Comparison of ENCODE assay signal across 10 cellular contexts in the genomic region with DNA sequence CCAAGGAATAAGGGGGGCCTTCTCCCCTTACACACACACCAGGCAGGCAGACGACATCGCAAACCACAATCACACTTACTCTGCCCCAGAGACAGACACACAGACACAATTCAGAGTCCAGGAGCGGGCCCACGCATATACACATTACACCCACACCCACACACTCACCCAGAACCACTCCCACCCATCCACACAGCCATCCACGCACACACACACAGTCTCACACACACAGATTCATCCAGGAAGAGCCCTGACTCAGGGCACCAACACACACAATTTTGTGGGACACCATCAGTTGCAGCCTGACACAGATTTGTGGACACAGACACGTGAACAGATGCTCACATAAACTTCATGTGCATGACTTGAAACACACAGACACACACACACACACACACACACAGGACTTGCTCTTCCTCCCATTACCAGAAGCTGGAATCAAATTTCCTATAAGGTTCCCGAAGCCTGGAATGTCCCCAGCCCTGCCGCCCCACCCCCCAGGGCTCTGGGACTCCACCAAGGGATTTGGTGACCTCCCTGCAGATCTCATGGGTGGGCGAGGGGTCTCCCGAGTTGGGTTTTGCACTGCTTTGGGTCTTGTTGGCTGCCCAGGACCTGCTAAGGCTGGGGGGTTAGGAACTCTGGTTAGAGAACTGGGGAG. TPM values are rescaled to one million over a fixed set of nuclear protein-coding genes. Genes with fewer than 3 reads are reported as not detected.
DNase-seq lines count a peak whose midpoint lies in the region; ATAC-seq and TF ChIP-seq lines count a peak whose summit lies in the region.
"Had no signal": no experiment of that assay in that cellular context is flagged by ENCODE, and none has a peak within 500 bp of the region (broad histone marks: within the 10 kb centered on the region; RNA-seq: fewer than 3 reads in every experiment).

No MANE protein-coding gene starts in this region.

- WGBS in liver = 65% methylated on average over 10 of the region's 10 CpGs
- WGBS in spleen, 5 donors = 42 to 68% (median 57%) methylated on average over 8 to 10 of the region's 10 CpGs

- no peak for TF ChIP-seq RAD21 in liver (IDR thresholded peaks at IDR 0.05)

- H3K36me3 ChIP-seq in liver (ENCODE audit: control insufficient read depth in 4 of 4, insufficient read depth in 3 of 4, low read depth in 1 of 4, low read length in 3 of 4) = no peaks in the 10 kb centered on the region
- H3K36me3 ChIP-seq in spleen = no peaks in the 10 kb centered on the region

- H3K27me3 ChIP-seq in liver (ENCODE audit: control insufficient read depth in 4 of 4, insufficient read depth in 4 of 4, low read length in 3 of 4) (no peaks in the 10 kb centered on the region), spleen (replicated peaks in 1 of 7) (no peaks in the 10 kb centered on the region)

- TF ChIP-seq CTCF in epithelial cell of proximal tubule (conservative IDR thresholded peaks at IDR 0.05; ENCODE audit: low read depth, low read length) = no peak
- TF ChIP-seq CTCF in liver (IDR thresholded peaks at IDR 0.05; ENCODE audit: low read depth, low read length, missing input control) = no peak
- TF ChIP-seq CTCF in spleen (IDR thresholded peaks at IDR 0.05 in 8 of 11, conservative IDR thresholded peaks at IDR 0.05 in 3 of 11) = no peak

- no peak for TF ChIP-seq POLR2A in spleen (IDR thresholded peaks at IDR 0.05)

- H3K4me1 ChIP-seq in liver (ENCODE audit: control insufficient read depth in 4 of 4, insufficient read depth in 4 of 4, low read length in 3 of 4) (peaks cover 4 to 10% (median 6%) of the 10 kb centered on the region in 4 donors), spleen (peaks cover 0 to 70% (median 28%) of the 10 kb centered on the region in 6 donors)

- H3K9ac ChIP-seq in liver (ENCODE audit: low read depth in 1 of 2, low read length in 2 of 2) = peak overlapping the region; percentile 19 to 22

- ATAC-seq in GM18873 (IDR thresholded peaks at IDR 0.05; ENCODE audit: low FRiP score, unreplicated experiment) = no peak
- ATAC-seq in GM18867 (IDR thresholded peaks at IDR 0.05; ENCODE audit: unreplicated experiment) = no peak
- ATAC-seq: Panc1 had no signal

- intact Hi-C loops in spleen (cut with DNase I; ENCODE audit: low total_unique reads) = no loop called here

- H3K27ac ChIP-seq in liver (ENCODE audit: low read depth in 1 of 2, low read length in 2 of 2) (peak overlapping the region; percentile 43 to 46), spleen (peak overlapping the region; percentile 38 to 77 (median 68))
- H3K27ac ChIP-seq: epithelial cell of prostate had no signal

- DNase-seq in NCI-H2171 treated with DMSO at 0.1 percent for 48 hours (lab: John Stamatoyannopoulos, UW) = peak; percentile 73
- DNase-seq in epithelial cell of proximal tubule (ENCODE audit: low read depth) = no peak
- DNase-seq in spleen = peak; percentile 63
- DNase-seq in activated CD4-positive, alpha-beta T cell treated with anti-CD3 and anti-CD28 coated beads for 48 hours = no peak
- DNase-seq in NCI-H69 (lab: John Stamatoyannopoulos, UW) = no peak

- H3K9me3 ChIP-seq in liver (ENCODE audit: control insufficient read depth in 4 of 4, low read length in 3 of 4) (no peaks in the 10 kb centered on the region), spleen (no peaks in the 10 kb centered on the region)

- H3K4me3 ChIP-seq in epithelial cell of proximal tubule (ENCODE audit: low read depth, low read length) (peak overlapping the region; percentile 74), liver (ENCODE audit: low read depth in 1 of 3, low read length in 3 of 3) (peak overlapping the region in 2 of 3 donors; percentile 36 to 59), spleen (peak overlapping the region; percentile 25 to 69 (median 38))

TF ChIP-seq in liver, 16 proteins besides CTCF, POLR2A, EP300 and RAD21:
- TF ChIP-seq HNF4G (IDR thresholded peaks at IDR 0.05) = no peak
- no peak for TF ChIP-seq RXRA (IDR thresholded peaks at IDR 0.05)
- TF ChIP-seq, protein P1, sequence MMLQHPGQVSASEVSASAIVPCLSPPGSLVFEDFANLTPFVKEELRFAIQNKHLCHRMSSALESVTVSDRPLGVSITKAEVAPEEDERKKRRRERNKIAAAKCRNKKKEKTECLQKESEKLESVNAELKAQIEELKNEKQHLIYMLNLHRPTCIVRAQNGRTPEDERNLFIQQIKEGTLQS (IDR thresholded peaks at IDR 0.05) = no peak
- TF ChIP-seq, protein P2, sequence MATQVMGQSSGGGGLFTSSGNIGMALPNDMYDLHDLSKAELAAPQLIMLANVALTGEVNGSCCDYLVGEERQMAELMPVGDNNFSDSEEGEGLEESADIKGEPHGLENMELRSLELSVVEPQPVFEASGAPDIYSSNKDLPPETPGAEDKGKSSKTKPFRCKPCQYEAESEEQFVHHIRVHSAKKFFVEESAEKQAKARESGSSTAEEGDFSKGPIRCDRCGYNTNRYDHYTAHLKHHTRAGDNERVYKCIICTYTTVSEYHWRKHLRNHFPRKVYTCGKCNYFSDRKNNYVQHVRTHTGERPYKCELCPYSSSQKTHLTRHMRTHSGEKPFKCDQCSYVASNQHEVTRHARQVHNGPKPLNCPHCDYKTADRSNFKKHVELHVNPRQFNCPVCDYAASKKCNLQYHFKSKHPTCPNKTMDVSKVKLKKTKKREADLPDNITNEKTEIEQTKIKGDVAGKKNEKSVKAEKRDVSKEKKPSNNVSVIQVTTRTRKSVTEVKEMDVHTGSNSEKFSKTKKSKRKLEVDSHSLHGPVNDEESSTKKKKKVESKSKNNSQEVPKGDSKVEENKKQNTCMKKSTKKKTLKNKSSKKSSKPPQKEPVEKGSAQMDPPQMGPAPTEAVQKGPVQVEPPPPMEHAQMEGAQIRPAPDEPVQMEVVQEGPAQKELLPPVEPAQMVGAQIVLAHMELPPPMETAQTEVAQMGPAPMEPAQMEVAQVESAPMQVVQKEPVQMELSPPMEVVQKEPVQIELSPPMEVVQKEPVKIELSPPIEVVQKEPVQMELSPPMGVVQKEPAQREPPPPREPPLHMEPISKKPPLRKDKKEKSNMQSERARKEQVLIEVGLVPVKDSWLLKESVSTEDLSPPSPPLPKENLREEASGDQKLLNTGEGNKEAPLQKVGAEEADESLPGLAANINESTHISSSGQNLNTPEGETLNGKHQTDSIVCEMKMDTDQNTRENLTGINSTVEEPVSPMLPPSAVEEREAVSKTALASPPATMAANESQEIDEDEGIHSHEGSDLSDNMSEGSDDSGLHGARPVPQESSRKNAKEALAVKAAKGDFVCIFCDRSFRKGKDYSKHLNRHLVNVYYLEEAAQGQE (IDR thresholded peaks at IDR 0.05) = no peak
- TF ChIP-seq HNF4A (conservative IDR thresholded peaks at IDR 0.05) = no peak
- no peak for TF ChIP-seq GABPA (IDR thresholded peaks at IDR 0.05 in 1 of 2, conservative IDR thresholded peaks at IDR 0.05 in 1 of 2)
- TF ChIP-seq EGR1 (IDR thresholded peaks at IDR 0.05; ENCODE audit: low read depth in 2 of 2) = no peak
- no peak for TF ChIP-seq JUND (IDR thresholded peaks at IDR 0.05)
- no peak for TF ChIP-seq FOXA2 (IDR thresholded peaks at IDR 0.05)
- no peak for TF ChIP-seq TAF1 (conservative IDR thresholded peaks at IDR 0.05)
- no peak for TF ChIP-seq SP1 (IDR thresholded peaks at IDR 0.05)
- TF ChIP-seq NR2F2 (IDR thresholded peaks at IDR 0.05) = no peak

RNA-seq across cellular contexts. Expression of a gene that starts 23.5 kb away (rescaled TPM):
- total RNA-seq in epithelial cell of proximal tubule (4.3 and 25.1 TPM in 2 replicates), liver (100 to 1,000 TPM in 1 of 2 donors, 10 to 100 TPM in 1; 91.6 to 128 TPM), spleen (100 to 1,000 TPM; 170 to 580 (median 273) TPM)
- polyA plus RNA-seq in liver (10 to 100 TPM; 16.3 to 23.0 TPM), spleen (10 to 100 TPM in 1 of 3 donors, 1 to 10 TPM in 2; 6.9 to 48.7 (median 8.6) TPM)

Comparison
In these comparisons a context has a peak if more than half of its experiments do, and no peak if none do; other contexts are left out.
1. DNase-seq: peak in NCI-H2171 treated with DMSO at 0.1 percent for 48 hours (single experiment) and spleen (single experiment); none in epithelial cell of proximal tubule (single experiment), activated CD4-positive, alpha-beta T cell treated with anti-CD3 and anti-CD28 coated beads for 48 hours (single experiment) and NCI-H69 (single experiment).
2. Peak in every context shown above with its lines, with median percentiles within 50 percentile points of each other: H3K4me3 ChIP-seq.